In the genomic region with DNA sequence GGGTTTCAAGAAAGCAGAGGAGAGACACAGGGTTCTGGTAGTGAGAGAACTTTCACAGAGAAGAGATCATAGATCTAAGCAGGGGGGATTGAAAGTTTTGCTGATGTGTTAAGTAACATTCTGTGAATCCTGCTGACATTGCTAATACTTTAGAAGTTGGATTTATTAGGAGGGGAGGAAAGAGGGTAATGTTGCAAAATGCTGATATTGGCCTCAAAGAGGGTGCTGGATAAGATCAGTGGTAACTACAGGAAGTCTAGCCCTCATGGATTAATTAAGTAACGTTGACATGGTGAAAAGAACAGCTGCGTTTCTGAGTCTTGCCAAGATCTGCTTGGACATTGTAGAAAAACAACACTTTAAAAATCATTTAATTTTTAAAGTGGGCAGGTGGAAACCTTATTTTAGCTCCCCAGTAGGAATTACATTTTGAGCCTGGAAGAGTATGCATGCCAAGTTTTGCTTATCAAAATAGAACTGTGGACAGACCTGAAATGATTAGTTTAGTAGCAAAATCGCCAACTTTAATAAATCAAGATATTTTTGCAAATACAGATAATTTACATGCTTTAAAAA, we compare ENCODE assay signal across 1 cellular context.
TF ChIP-seq lines count a peak whose summit lies in the region.

No MANE protein-coding gene starts in this region.

TF ChIP-seq in SK-N-SH treated with all-trans-retinoic acid at 6 μM for 48 hours, 23 proteins besides CTCF, POLR2A, EP300 and RAD21 (continued from another document):
- TF ChIP-seq TSHZ2 (CRISPR knock-in tag; IDR thresholded peaks at IDR 0.05) (no peak), ISL1 (CRISPR knock-in tag; IDR thresholded peaks at IDR 0.05) (no peak), ZFP30 (CRISPR knock-in tag; IDR thresholded peaks at IDR 0.05) (no peak), ZNF8 (CRISPR knock-in tag; IDR thresholded peaks at IDR 0.05) (no peak), ARNTL (CRISPR knock-in tag; IDR thresholded peaks at IDR 0.05; ENCODE audit: borderline replicate concordance, low read depth) (no peak), TCF4 (CRISPR knock-in tag; IDR thresholded peaks at IDR 0.05; ENCODE audit: borderline replicate concordance) (no peak), SNAI2 (CRISPR knock-in tag; IDR thresholded peaks at IDR 0.05) (no peak), ZNF565 (CRISPR knock-in tag; conservative IDR thresholded peaks at IDR 0.05; ENCODE audit: low read depth) (no peak), GLIS3 (CRISPR knock-in tag; IDR thresholded peaks at IDR 0.05) (no peak)
- TF ChIP-seq, protein P1, sequence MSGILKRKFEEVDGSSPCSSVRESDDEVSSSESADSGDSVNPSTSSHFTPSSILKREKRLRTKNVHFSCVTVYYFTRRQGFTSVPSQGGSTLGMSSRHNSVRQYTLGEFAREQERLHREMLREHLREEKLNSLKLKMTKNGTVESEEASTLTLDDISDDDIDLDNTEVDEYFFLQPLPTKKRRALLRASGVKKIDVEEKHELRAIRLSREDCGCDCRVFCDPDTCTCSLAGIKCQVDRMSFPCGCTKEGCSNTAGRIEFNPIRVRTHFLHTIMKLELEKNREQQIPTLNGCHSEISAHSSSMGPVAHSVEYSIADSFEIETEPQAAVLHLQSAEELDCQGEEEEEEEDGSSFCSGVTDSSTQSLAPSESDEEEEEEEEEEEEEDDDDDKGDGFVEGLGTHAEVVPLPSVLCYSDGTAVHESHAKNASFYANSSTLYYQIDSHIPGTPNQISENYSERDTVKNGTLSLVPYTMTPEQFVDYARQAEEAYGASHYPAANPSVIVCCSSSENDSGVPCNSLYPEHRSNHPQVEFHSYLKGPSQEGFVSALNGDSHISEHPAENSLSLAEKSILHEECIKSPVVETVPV (CRISPR knock-in tag; IDR thresholded peaks at IDR 0.05) = no peak
